8 cellular contexts compared by ENCODE assay signal in the genomic region with DNA sequence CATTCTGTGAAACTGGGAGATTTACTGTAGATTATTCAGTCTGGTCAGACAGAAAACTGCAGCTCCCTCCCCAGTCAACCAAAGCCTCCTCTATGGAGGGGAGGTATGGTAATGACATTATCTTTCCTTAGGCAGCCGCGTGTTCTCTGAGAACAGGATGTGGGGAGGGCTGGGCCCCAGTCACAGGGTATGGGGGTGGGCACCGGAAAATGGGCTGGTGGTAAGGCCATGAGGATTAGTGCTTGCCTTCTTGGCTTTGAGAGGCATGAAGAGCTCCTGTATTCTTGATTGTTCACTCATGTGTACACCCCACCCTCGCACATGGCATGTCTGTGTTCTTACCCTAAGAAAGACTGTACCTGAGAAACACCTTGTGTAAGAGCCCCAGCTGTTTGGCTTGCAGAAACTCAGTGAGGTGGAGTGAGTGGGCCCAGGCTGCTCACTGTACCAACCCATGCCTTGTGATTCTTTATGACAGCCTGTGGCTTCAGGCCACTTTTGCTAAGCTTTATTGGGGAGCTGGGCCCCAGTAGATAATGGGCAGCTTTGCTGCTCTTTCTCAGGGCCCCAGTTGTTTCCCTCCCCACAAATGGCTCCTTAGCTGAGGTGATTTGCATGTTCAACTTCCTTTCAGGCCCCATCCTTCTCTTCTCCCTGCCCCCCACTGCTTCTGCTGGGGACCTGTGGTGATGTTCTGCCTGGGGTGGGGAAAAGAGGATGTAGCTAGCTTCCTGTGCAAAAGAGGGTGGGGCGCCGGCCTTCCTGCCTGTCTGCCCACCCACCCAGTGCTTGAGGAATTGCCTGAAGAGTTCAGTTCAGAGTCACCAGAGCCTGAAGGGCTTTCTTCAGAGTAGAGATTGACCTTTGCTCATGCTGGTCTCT.
DNase-seq lines count a peak whose midpoint lies in the region; ATAC-seq lines count a peak whose summit lies in the region.

No MANE protein-coding gene starts in this region.

- H3K9me3 Mint-ChIP-seq in activated naive CD4-positive, alpha-beta T cell treated with anti-CD3 and anti-CD28 coated beads, Interleukin-2, amount 50 U/mL, for 24 hours: no peaks in the 10 kb centered on the region

- DNase-seq in SKM-1 treated with dmso at 0.1 percent for 144 hours (lab: John Stamatoyannopoulos, UW; ENCODE audit: unreplicated experiment): peak; percentile 78
- peak; percentile 52 for DNase-seq in left kidney (ENCODE audit: low read depth, low spot score)
- peak; percentile 46 to 53 for DNase-seq in stimulated activated CD8-positive, alpha-beta memory T cell treated with anti-CD3 and anti-CD28 coated beads, Interleukin-2, amount 100 ng/mL, for 1 hour (ENCODE audit: low read depth in 2 of 2)
- DNase-seq in LoVo (ENCODE audit: low spot score): no peak
- no peak for DNase-seq in dedifferentiated amniotic fluid mesenchymal stem cell (ENCODE audit: extremely low spot score)

- ATAC-seq in GM18909 (IDR thresholded peaks at IDR 0.05; ENCODE audit: poor library complexity, unreplicated experiment): peak; percentile 75
- ATAC-seq in HG03139 (IDR thresholded peaks at IDR 0.05; ENCODE audit: unreplicated experiment): peak; percentile 60

- H3K4me3 Mint-ChIP-seq in activated naive CD4-positive, alpha-beta T cell treated with anti-CD3 and anti-CD28 coated beads, Interleukin-2, amount 50 U/mL, for 24 hours: peak overlapping the region; percentile 65

- H3K27me3 Mint-ChIP-seq in activated naive CD4-positive, alpha-beta T cell treated with anti-CD3 and anti-CD28 coated beads, Interleukin-2, amount 50 U/mL, for 24 hours: no peaks in the 10 kb centered on the region

- peaks cover 6% of the 10 kb centered on the region for H3K36me3 Mint-ChIP-seq in activated naive CD4-positive, alpha-beta T cell treated with anti-CD3 and anti-CD28 coated beads, Interleukin-2, amount 50 U/mL, for 24 hours

- peaks cover 85% of the 10 kb centered on the region for H3K4me1 Mint-ChIP-seq in activated naive CD4-positive, alpha-beta T cell treated with anti-CD3 and anti-CD28 coated beads, Interleukin-2, amount 50 U/mL, for 24 hours

- peak overlapping the region; percentile 95 for H3K27ac Mint-ChIP-seq in activated naive CD4-positive, alpha-beta T cell treated with anti-CD3 and anti-CD28 coated beads, Interleukin-2, amount 50 U/mL, for 24 hours

Comparison
In these comparisons a context has a peak if more than half of its experiments do, and no peak if none do; other contexts are left out.
1. DNase-seq: peak in SKM-1 treated with dmso at 0.1 percent for 144 hours (single experiment), left kidney (single experiment) and stimulated activated CD8-positive, alpha-beta memory T cell treated with anti-CD3 and anti-CD28 coated beads, Interleukin-2, amount 100 ng/mL, for 1 hour (2 of 2); none in LoVo (single experiment) and dedifferentiated amniotic fluid mesenchymal stem cell (single experiment).